ENCODE assay signal across 8 cellular contexts in genomic region chr1:229507951-229508822, GRCh38. TPM values are rescaled to one million over a fixed set of nuclear protein-coding genes. Genes with fewer than 3 reads are reported as not detected.
DNase-seq lines count a peak whose midpoint lies in the region; ATAC-seq and TF ChIP-seq lines count a peak whose summit lies in the region.

TSS of gene NUP133 (minus strand) at chr1:229508341. CDS start at chr1:229508249, 92 bp downstream.

- TSS peak; percentile 97 for BruUV-seq in PC-3 (replicated peaks; lab: Mats Ljungman, UMichigan)

- H3K4me3 ChIP-seq in PC-3 (ENCODE audit: low read length), result peak within 1 kb of the TSS; percentile 84

- peaks cover 26% of the 10 kb centered on the region for H3K4me1 ChIP-seq in PC-3 (ENCODE audit: insufficient read depth, low read length)

- H4K20me1 ChIP-seq in PC-3 (ENCODE audit: low read length), result peaks cover 4% of the 10 kb centered on the region; the same call in 1 of the 2 replicates

- no peaks in the 10 kb centered on the region for H3K9me2 ChIP-seq in PC-3 (replicated peaks; ENCODE audit: low read length)

- H3K27ac ChIP-seq in PC-3 (ENCODE audit: low read length) (peak within 1 kb of the TSS; percentile 61), epithelial cell of prostate (peak within 1 kb of the TSS; percentile 86)

- TF ChIP-seq EP300 in Ishikawa (IDR thresholded peaks at IDR 0.05; ENCODE audit: borderline replicate concordance), result no peak

- H3K36me3 ChIP-seq in PC-3 (ENCODE audit: low read depth, low read length), result peaks cover 8% of the 10 kb centered on the region; the same call in 1 of the 2 replicates

- H3K9ac ChIP-seq in PC-3 (ENCODE audit: low read length), result peak within 1 kb of the TSS; percentile 92

- CTCF ChIA-PET in PC-3 (lab: Charles Lee), result interaction anchor here (0.6 to 1.0 kb wide), 2 partner anchors 26 to 28 kb away, joined by 4 to 7 read pairs; no protein-coding TSS in a partner anchor

- H3K27me3 ChIP-seq in PC-3 (ENCODE audit: low read length), result no peaks in the 10 kb centered on the region

- peaks cover 31% of the 10 kb centered on the region for H3K79me2 ChIP-seq in PC-3 (ENCODE audit: low read length)

- no peaks in the 10 kb centered on the region for H3F3A ChIP-seq in PC-3 (ENCODE audit: low read length, unreplicated experiment)

- no peak for TF ChIP-seq CTCF in PC-3 (conservative IDR thresholded peaks at IDR 0.05; ENCODE audit: low read depth, low read length)

- POLR2A ChIA-PET in PC-3 (lab: Charles Lee; ENCODE audit: unreplicated experiment), result interaction anchor here (1.9 kb wide), 1 partner anchor 51 kb away, joined by 26 read pairs; the partner anchor contains the start of gene ABCB10

- no peak for TF ChIP-seq RAD21 in Ishikawa (IDR thresholded peaks at IDR 0.05; ENCODE audit: low read depth)

- no peaks in the 10 kb centered on the region for H3K9me3 ChIP-seq in PC-3 (ENCODE audit: low read length)

- peak within 1 kb of the TSS; percentile 88 for H3K4me2 ChIP-seq in PC-3 (ENCODE audit: low read length)

- DNase-seq in DMS114 treated with DMSO at 0.1 percent for 48 hours (lab: John Stamatoyannopoulos, UW; ENCODE audit: unreplicated experiment), result peak; percentile 93
- peak; percentile 99 for DNase-seq in PC-3
- peak; percentile 98 for DNase-seq in activated T-cell treated with anti-CD3 and anti-CD28 coated beads for 48 hours (ENCODE audit: low read depth)
- peak; percentile 89 for DNase-seq in epithelial cell of prostate (ENCODE audit: low read depth, low spot score)
- DNase-seq in mucosa of gallbladder (ENCODE audit: low spot score), result peak; percentile 99
- peak; percentile 97 to 99 for DNase-seq in stimulated activated CD8-positive, alpha-beta memory T cell treated with anti-CD3 and anti-CD28 coated beads, Interleukin-4, amount 100 ng/mL, for 4 hours (ENCODE audit: low read depth in 2 of 2, low spot score in 1 of 2)

- ATAC-seq in GM21576 (IDR thresholded peaks at IDR 0.05; ENCODE audit: unreplicated experiment), result peak; percentile 89
- peak; percentile 96 for ATAC-seq in PC-3

- intact Hi-C loops in PC-3 (cut with micrococcal nuclease), result loop anchor here (1.0 to 5.0 kb wide), 3 partner anchors 51 to 236 kb away; partner anchors contain the start of genes ABCB10, RAB4A, TAF5L and URB2

- peak within 1 kb of the TSS; percentile 79 for H2AFZ ChIP-seq in PC-3 (ENCODE audit: low read length)

TF ChIP-seq in Ishikawa, 13 proteins besides CTCF, POLR2A, EP300 and RAD21:
- TF ChIP-seq TCF12 (IDR thresholded peaks at IDR 0.05; ENCODE audit: low read depth) (peak; percentile 60), TEAD4 (IDR thresholded peaks at IDR 0.05) (no peak), EGR1 (IDR thresholded peaks at IDR 0.05) (peak; percentile 88), YY1 (IDR thresholded peaks at IDR 0.05; ENCODE audit: low read depth) (peak; percentile 92), REST (IDR thresholded peaks at IDR 0.05; ENCODE audit: low read depth) (no peak), USF1 (IDR thresholded peaks at IDR 0.05) (peak; percentile 9; the same call in 1 of the 2 replicates), CEBPB (IDR thresholded peaks at IDR 0.05) (no peak), ZBTB7A (IDR thresholded peaks at IDR 0.05; ENCODE audit: low read depth) (no peak), TAF1 (IDR thresholded peaks at IDR 0.05; ENCODE audit: low read depth) (peak; percentile 91), FOXM1 (IDR thresholded peaks at IDR 0.05; ENCODE audit: borderline replicate concordance, low read depth) (no peak), NFIC (IDR thresholded peaks at IDR 0.05) (no peak), MAX (IDR thresholded peaks at IDR 0.05) (peak; percentile 59; the same call in 1 of the 2 replicates), CREB1 (IDR thresholded peaks at IDR 0.05; ENCODE audit: low read depth) (peak; percentile 97)

RNA-seq across cellular contexts. Expression of gene NUP133, which starts in this region (rescaled TPM):
- total RNA-seq in PC-3 (2014; rRNA removed) (63.6 and 66.5 TPM in 2 replicates), mucosa of gallbladder (30.3 TPM)

Comparison
In these comparisons a context has a peak if more than half of its experiments do, and no peak if none do; other contexts are left out.
1. Peak in every context shown above with its lines: DNase-seq, ATAC-seq, H3K4me3 ChIP-seq and H3K27ac ChIP-seq.